ENCODE assay signal across 21 cellular contexts in genomic region chr2:4420032-4420431, GRCh38.
DNase-seq lines count a peak whose midpoint lies in the region; ATAC-seq, FAIRE-seq and TF ChIP-seq lines count a peak whose summit lies in the region.
"Had no signal": no experiment of that assay in that cellular context is flagged by ENCODE, and none has a peak within 500 bp of the region (broad histone marks: within the 10 kb centered on the region; RNA-seq: fewer than 3 reads in every experiment).

No MANE protein-coding gene starts in this region.

- TF ChIP-seq RAD21 in HepG2 (CRISPR knock-in tag; IDR thresholded peaks at IDR 0.05): no peak

- peak; percentile 54; the same call in 2 of the 3 replicates for ATAC-seq in HepG2
- no peak for ATAC-seq in right lobe of liver
- no peak for ATAC-seq in HG02759 (IDR thresholded peaks at IDR 0.05; ENCODE audit: unreplicated experiment)
- ATAC-seq: Panc1, SK-N-SH treated with all-trans-retinoic acid at 6 μM for 48 hours had no signal

- FAIRE-seq in HepG2 (lab: Jason Lieb, UNC) (no peak), endothelial cell of umbilical vein (lab: Jason Lieb, UNC) (no peak)

- BruUV-seq in HepG2 (replicated peaks; lab: Mats Ljungman, UMichigan) (no TSS peak), endothelial cell of umbilical vein (replicated peaks; lab: Mats Ljungman, UMichigan) (no TSS peak)

- 2% methylated on average over 3 of the region's 3 CpGs for WGBS in HepG2 (ENCODE audit: low lambda C conversion rate)
- WGBS in right lobe of liver (ENCODE audit: insufficient coverage, low coverage, low lambda C conversion rate, missing lambda C conversion rate): 9% methylated on average over 3 of the region's 3 CpGs

- no peak for TF ChIP-seq CTCF in HepG2 (CRISPR knock-in tag; IDR thresholded peaks at IDR 0.05)
- no peak for TF ChIP-seq CTCF in right lobe of liver (IDR thresholded peaks at IDR 0.05)
- no peak for TF ChIP-seq CTCF in endothelial cell of umbilical vein (IDR thresholded peaks at IDR 0.05; ENCODE audit: extremely low read depth in 1 of 2, insufficient read depth in 1 of 2, low read depth in 1 of 2, low read length in 2 of 2)

- H3K4me1 ChIP-seq in HepG2 (ENCODE audit: insufficient read depth, low read length) (no peaks in the 10 kb centered on the region), right lobe of liver (no peaks in the 10 kb centered on the region), NT2/D1 (ENCODE audit: insufficient read depth, insufficient read length) (no peaks in the 10 kb centered on the region), endothelial cell of umbilical vein (ENCODE audit: control insufficient read depth, extremely low read depth, insufficient read depth, low read length) (peaks cover 25% of the 10 kb centered on the region)

- H3K9me3 ChIP-seq in HepG2 (ENCODE audit: low read length) (peaks cover 78% of the 10 kb centered on the region), right lobe of liver (no peaks in the 10 kb centered on the region), NT2/D1 (ENCODE audit: insufficient read depth, low read length) (no peaks in the 10 kb centered on the region), endothelial cell of umbilical vein (replicated peaks; ENCODE audit: control insufficient read depth, insufficient read depth, low read length) (no peaks in the 10 kb centered on the region)

- H3K27me3 ChIP-seq in HepG2 (ENCODE audit: control insufficient read depth in 1 of 2, insufficient read depth in 2 of 2, low read length in 2 of 2) (no peaks in the 10 kb centered on the region), right lobe of liver (no peaks in the 10 kb centered on the region), NT2/D1 (ENCODE audit: insufficient read depth, insufficient read length) (no peaks in the 10 kb centered on the region), endothelial cell of umbilical vein (ENCODE audit: control insufficient read depth in 2 of 2, insufficient read depth in 2 of 2, low read length in 2 of 2) (no peaks in the 10 kb centered on the region)

- CTCF ChIA-PET in HepG2 (lab: Yijun Ruan, JAX; ENCODE audit: low intra/inter-chr PET ratio, low total read pairs): no interaction called here
- CTCF ChIA-PET in endothelial cell of umbilical vein (lab: Charles Lee): interaction anchor here (0.8 to 1.6 kb wide), 4 partner anchors 13 to 295 kb away, joined by 3 to 4 read pairs (median 4); no protein-coding TSS in a partner anchor

- H2AFZ ChIP-seq in HepG2 (ENCODE audit: low read length): no peak overlapping the region
- peak overlapping the region; percentile 66 for H2AFZ ChIP-seq in endothelial cell of umbilical vein (ENCODE audit: low read depth, low read length)

- dilution Hi-C loops in endothelial cell of umbilical vein (cut with MboI; ENCODE audit: extremely low pct_ligation_motif_present, low sequenced_read_pairs): no loop called here

- POLR2A ChIA-PET in HepG2 (lab: Yijun Ruan, JAX): no interaction called here
- POLR2A ChIA-PET in endothelial cell of umbilical vein (lab: Charles Lee): no interaction called here

- no peaks in the 10 kb centered on the region for H3K9me1 ChIP-seq in endothelial cell of umbilical vein (replicated peaks; ENCODE audit: control insufficient read depth, extremely low read depth, insufficient read depth, low read length)

- intact Hi-C loops in HepG2 (cut with micrococcal nuclease; ENCODE audit: unreplicated experiment): no loop called here
- intact Hi-C loops in right lobe of liver (cut with DNase I): no loop called here
- intact Hi-C loops in endothelial cell of umbilical vein (cut with micrococcal nuclease): loop anchor here (1.0 to 2.0 kb wide), 3 partner anchors 65 to 249 kb away; no protein-coding TSS in a partner anchor

- no peak for TF ChIP-seq POLR2A in HepG2 (IDR thresholded peaks at IDR 0.05; ENCODE audit: insufficient read depth in 1 of 2, low read depth in 2 of 2, low read length in 2 of 2)
- TF ChIP-seq POLR2A in right lobe of liver (IDR thresholded peaks at IDR 0.05): no peak
- TF ChIP-seq POLR2A in endothelial cell of umbilical vein (IDR thresholded peaks at IDR 0.05; ENCODE audit: low read depth, low read length): no peak

- H3K79me2 ChIP-seq in HepG2 (ENCODE audit: insufficient read depth, low read length) (no peaks in the 10 kb centered on the region), endothelial cell of umbilical vein (ENCODE audit: control insufficient read depth, insufficient read depth, low read length) (no peaks in the 10 kb centered on the region)

- no peaks in the 10 kb centered on the region for H4K20me1 ChIP-seq in HepG2 (ENCODE audit: insufficient read depth, low read length)
- H4K20me1 ChIP-seq in endothelial cell of umbilical vein (replicated peaks; ENCODE audit: control insufficient read depth, extremely low read depth, insufficient read depth, low read length): no peaks in the 10 kb centered on the region

- H3K9ac ChIP-seq in HepG2 (ENCODE audit: insufficient read depth, low read depth, low read length): no peak overlapping the region
- no peak overlapping the region for H3K9ac ChIP-seq in NT2/D1 (ENCODE audit: insufficient read length, low read depth)
- no peak overlapping the region for H3K9ac ChIP-seq in endothelial cell of umbilical vein (replicated peaks; ENCODE audit: extremely low read depth, insufficient read depth, low read length)

- in situ Hi-C loops in HepG2 (cut with HindIII; ENCODE audit: extremely low pct_ligation_motif_present, low pct_unique_long_range_greater_than_20kb): no loop called here

- H3K4me2 ChIP-seq in HepG2 (ENCODE audit: low read depth, low read length): no peak overlapping the region
- peak overlapping the region; percentile 75 for H3K4me2 ChIP-seq in endothelial cell of umbilical vein (ENCODE audit: insufficient read depth, low read length)

- no peaks in the 10 kb centered on the region for H3K36me3 ChIP-seq in HepG2 (replicated peaks in 1 of 2; ENCODE audit: control insufficient read depth in 1 of 2, insufficient read depth in 2 of 2, low read length in 2 of 2)
- H3K36me3 ChIP-seq in right lobe of liver: no peaks in the 10 kb centered on the region
- no peaks in the 10 kb centered on the region for H3K36me3 ChIP-seq in NT2/D1 (ENCODE audit: insufficient read depth, insufficient read length, low read length)
- H3K36me3 ChIP-seq in endothelial cell of umbilical vein (ENCODE audit: control insufficient read depth in 2 of 2, extremely low read depth in 1 of 2, insufficient read depth in 2 of 2, low read length in 2 of 2): no peaks in the 10 kb centered on the region

- no peak overlapping the region for H3K27ac ChIP-seq in HepG2 (ENCODE audit: extremely low read length, insufficient read depth, low read length)
- no peak overlapping the region for H3K27ac ChIP-seq in right lobe of liver
- H3K27ac ChIP-seq in endothelial cell of umbilical vein (ENCODE audit: insufficient read depth, low read depth, low read length): peak overlapping the region; percentile 48
- H3K27ac ChIP-seq: HL-60 had no signal

- TF ChIP-seq EP300 in HepG2 (IDR thresholded peaks at IDR 0.05; ENCODE audit: low read depth in 2 of 2, low read length in 2 of 2) (no peak), HepG2 (CRISPR knock-in tag; IDR thresholded peaks at IDR 0.05; ENCODE audit: borderline replicate concordance) (no peak)

- no peak for DNase-seq in HepG2 (ENCODE audit: low spot score)
- no peak for DNase-seq in right lobe of liver
- DNase-seq in NT2/D1 (ENCODE audit: low read depth, low spot score): peak; percentile 18
- DNase-seq in endothelial cell of umbilical vein (ENCODE audit: low read depth, low spot score): no peak
- DNase-seq in NCI-H2107 (lab: John Stamatoyannopoulos, UW): no peak
- no peak for DNase-seq in SK-N-DZ (ENCODE audit: low spot score)
- DNase-seq in NCI-H1694 (lab: John Stamatoyannopoulos, UW): no peak
- DNase-seq: AML-193; Calu3; CD4-positive, alpha-beta T cell; DND-41; HCEC 1CT; KBM-7; NCI-H1105 treated with DMSO at 0.1 percent for 48 hours; NCI-H187 treated with DMSO at 0.1 percent for 48 hours; NCI-H526; Right ventricle myocardium superior had no signal

- H3K4me3 ChIP-seq in HepG2 (replicated peaks in 1 of 3; ENCODE audit: insufficient read depth in 1 of 3, low read depth in 2 of 3, low read length in 3 of 3) (no peak overlapping the region), right lobe of liver (no peak overlapping the region), NT2/D1 (ENCODE audit: insufficient read length, low read depth) (no peak overlapping the region), endothelial cell of umbilical vein (replicated peaks in 1 of 3; ENCODE audit: insufficient read depth in 1 of 3, low read depth in 1 of 3, low read length in 3 of 3) (peak overlapping the region in 1 of 3 experiments; percentile 15)

TF ChIP-seq in HepG2, 621 proteins besides CTCF, POLR2A, EP300 and RAD21 (continues in another document):
- TF ChIP-seq CERS6 (CRISPR knock-in tag; IDR thresholded peaks at IDR 0.05): no peak
- TF ChIP-seq CC2D1A (CRISPR knock-in tag; IDR thresholded peaks at IDR 0.05): no peak
- TF ChIP-seq CCAR2 (optimal IDR thresholded peaks at IDR 0.05; ENCODE audit: low read depth, low read length): no peak
- no peak for TF ChIP-seq FOSL2 (CRISPR knock-in tag; IDR thresholded peaks at IDR 0.05)
- no peak for TF ChIP-seq NFKBIZ (CRISPR knock-in tag; IDR thresholded peaks at IDR 0.05)
- TF ChIP-seq JDP2 (CRISPR knock-in tag; IDR thresholded peaks at IDR 0.05; ENCODE audit: borderline replicate concordance): no peak

TF ChIP-seq in endothelial cell of umbilical vein, 7 proteins besides CTCF, POLR2A, EP300 and RAD21:
- TF ChIP-seq MYC (IDR thresholded peaks at IDR 0.05; ENCODE audit: low read depth, low read length) (no peak), EZH2 (IDR thresholded peaks at IDR 0.05; ENCODE audit: borderline replicate concordance, low read depth, low read length, severe bottlenecking) (no peak), FOS (IDR thresholded peaks at IDR 0.05; ENCODE audit: borderline replicate concordance, insufficient read depth, low read length) (no peak), GATA2 (IDR thresholded peaks at IDR 0.05; ENCODE audit: insufficient read depth, insufficient read length, low read depth, low read length) (no peak), JUN (IDR thresholded peaks at IDR 0.05; ENCODE audit: borderline replicate concordance, insufficient read depth, insufficient read length, low read depth) (no peak), POLR2AphosphoS5 (IDR thresholded peaks at IDR 0.05; ENCODE audit: insufficient read depth, low read depth, low read length) (no peak), MAX (IDR thresholded peaks at IDR 0.05; ENCODE audit: insufficient read depth, insufficient read length) (no peak)
